In genomic region chr5:68554566-68555279, GRCh38 we compare ENCODE assay signal across 1 cellular context.
A peak's percentile ranks its signal among the peaks of the same experiment; 100 is the strongest.
TF ChIP-seq lines count a peak whose summit lies in the region.

No MANE protein-coding gene starts in this region.

TF ChIP-seq in SK-N-SH, 30 proteins besides CTCF, POLR2A, EP300 and RAD21 (continued from another document):
- TF ChIP-seq, protein P1, sequence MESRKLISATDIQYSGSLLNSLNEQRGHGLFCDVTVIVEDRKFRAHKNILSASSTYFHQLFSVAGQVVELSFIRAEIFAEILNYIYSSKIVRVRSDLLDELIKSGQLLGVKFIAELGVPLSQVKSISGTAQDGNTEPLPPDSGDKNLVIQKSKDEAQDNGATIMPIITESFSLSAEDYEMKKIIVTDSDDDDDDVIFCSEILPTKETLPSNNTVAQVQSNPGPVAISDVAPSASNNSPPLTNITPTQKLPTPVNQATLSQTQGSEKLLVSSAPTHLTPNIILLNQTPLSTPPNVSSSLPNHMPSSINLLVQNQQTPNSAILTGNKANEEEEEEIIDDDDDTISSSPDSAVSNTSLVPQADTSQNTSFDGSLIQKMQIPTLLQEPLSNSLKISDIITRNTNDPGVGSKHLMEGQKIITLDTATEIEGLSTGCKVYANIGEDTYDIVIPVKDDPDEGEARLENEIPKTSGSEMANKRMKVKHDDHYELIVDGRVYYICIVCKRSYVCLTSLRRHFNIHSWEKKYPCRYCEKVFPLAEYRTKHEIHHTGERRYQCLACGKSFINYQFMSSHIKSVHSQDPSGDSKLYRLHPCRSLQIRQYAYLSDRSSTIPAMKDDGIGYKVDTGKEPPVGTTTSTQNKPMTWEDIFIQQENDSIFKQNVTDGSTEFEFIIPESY (IDR thresholded peaks at IDR 0.05; ENCODE audit: borderline replicate concordance, low read depth) = no peak
- TF ChIP-seq NRF1 (IDR thresholded peaks at IDR 0.05; ENCODE audit: low read depth, low read length) = no peak
- TF ChIP-seq, protein P2, sequence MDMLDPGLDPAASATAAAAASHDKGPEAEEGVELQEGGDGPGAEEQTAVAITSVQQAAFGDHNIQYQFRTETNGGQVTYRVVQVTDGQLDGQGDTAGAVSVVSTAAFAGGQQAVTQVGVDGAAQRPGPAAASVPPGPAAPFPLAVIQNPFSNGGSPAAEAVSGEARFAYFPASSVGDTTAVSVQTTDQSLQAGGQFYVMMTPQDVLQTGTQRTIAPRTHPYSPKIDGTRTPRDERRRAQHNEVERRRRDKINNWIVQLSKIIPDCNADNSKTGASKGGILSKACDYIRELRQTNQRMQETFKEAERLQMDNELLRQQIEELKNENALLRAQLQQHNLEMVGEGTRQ (IDR thresholded peaks at IDR 0.05; ENCODE audit: borderline replicate concordance, low read depth, low read length) = no peak
- TF ChIP-seq FOXM1 (IDR thresholded peaks at IDR 0.05; ENCODE audit: low read depth) = peak; percentile 46; the same call in 1 of the 2 replicates
- TF ChIP-seq PBX3 (IDR thresholded peaks at IDR 0.05) = peak; percentile 80
- TF ChIP-seq MXI1 (IDR thresholded peaks at IDR 0.05; ENCODE audit: low read depth, low read length) = peak; percentile 43; the same call in 1 of the 2 replicates
- peak; percentile 95 for TF ChIP-seq REST (IDR thresholded peaks at IDR 0.05; ENCODE audit: low read depth, low read length)
- peak; percentile 89 for TF ChIP-seq TEAD4 (IDR thresholded peaks at IDR 0.05; ENCODE audit: borderline replicate concordance, insufficient read depth)
- peak; percentile 86 for TF ChIP-seq NFIC (IDR thresholded peaks at IDR 0.05; ENCODE audit: borderline replicate concordance)
- no peak for TF ChIP-seq YY1 (IDR thresholded peaks at IDR 0.05; ENCODE audit: low read depth)
